ENCODE assay signal across 8 cellular contexts in the genomic region with DNA sequence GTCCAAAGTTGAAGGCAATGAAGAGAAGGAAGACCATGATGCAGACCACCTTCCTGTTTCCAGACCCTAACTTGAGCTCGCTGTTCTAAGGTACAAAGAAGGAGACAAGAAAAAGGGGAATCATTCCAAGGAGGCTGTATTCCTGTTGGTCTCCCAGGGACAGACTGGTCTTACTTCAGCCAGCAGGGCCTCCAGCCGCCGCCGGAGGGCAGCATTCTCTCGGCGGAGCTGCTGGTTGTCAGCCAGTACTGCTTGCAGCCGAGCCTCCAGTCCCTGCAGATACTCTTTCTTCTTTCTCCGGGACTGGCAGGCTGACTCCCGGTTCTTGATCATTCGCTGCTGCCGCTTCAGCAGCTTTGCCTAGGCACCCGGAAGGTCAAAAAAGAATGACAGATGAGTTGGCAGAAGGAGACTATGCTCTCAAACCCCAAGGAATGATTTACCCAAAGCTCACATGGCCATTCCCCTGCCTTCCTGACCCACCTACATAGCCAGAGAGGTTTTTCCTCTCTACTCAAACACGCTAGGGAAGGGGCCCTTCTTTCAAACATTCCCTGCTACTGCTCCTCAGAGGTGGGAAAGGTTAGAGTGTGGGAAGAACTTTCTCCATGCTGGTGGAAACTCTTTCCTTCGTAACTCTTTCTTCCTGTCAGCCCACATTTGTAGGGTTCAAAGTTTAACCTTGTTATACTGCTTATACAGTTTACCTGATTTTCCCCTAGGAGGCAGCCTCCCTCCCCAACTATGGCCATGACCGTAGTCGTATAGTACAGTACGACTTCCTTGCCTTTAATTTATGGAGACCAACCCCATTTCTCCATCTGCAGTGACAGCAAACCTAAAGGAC. TPM values are rescaled to one million over a fixed set of nuclear protein-coding genes. Genes with fewer than 3 reads are reported as not detected.
DNase-seq lines count a peak whose midpoint lies in the region; ATAC-seq and TF ChIP-seq lines count a peak whose summit lies in the region.

No MANE protein-coding gene starts in this region.

- H3K4me3 ChIP-seq in SJSA1: no peak overlapping the region
- H3K4me3 ChIP-seq in fibroblast of pulmonary artery (replicated peaks; ENCODE audit: low read depth, low read length): no peak overlapping the region
- H3K4me3 ChIP-seq in neural cell (ENCODE audit: low read length): no peak overlapping the region

- H3K9me2 ChIP-seq in neural cell (ENCODE audit: insufficient read depth, low read length): no peaks in the 10 kb centered on the region

- H3K4me2 ChIP-seq in neural cell (ENCODE audit: low read length): no peak overlapping the region

- H4K20me1 ChIP-seq in neural cell (ENCODE audit: insufficient read depth): no peaks in the 10 kb centered on the region

- peak; percentile 97 for TF ChIP-seq CTCF in fibroblast of pulmonary artery (IDR thresholded peaks at IDR 0.05; ENCODE audit: low read length, missing control alignments)
- peak; percentile 91 for TF ChIP-seq CTCF in neural cell (IDR thresholded peaks at IDR 0.05; ENCODE audit: poor library complexity, severe bottlenecking)

- no peaks in the 10 kb centered on the region for H3F3A ChIP-seq in neural cell (ENCODE audit: insufficient read depth, low read length, poor library complexity, severe bottlenecking)

- no peaks in the 10 kb centered on the region for H3K9me3 ChIP-seq in SJSA1 (replicated peaks)
- no peaks in the 10 kb centered on the region for H3K9me3 ChIP-seq in neural cell (ENCODE audit: low read length)

- peaks cover 33% of the 10 kb centered on the region for H3K4me1 ChIP-seq in SJSA1 (replicated peaks)

- H3K27ac ChIP-seq in SJSA1 (no peak overlapping the region), neural cell (ENCODE audit: low read length) (no peak overlapping the region)

- H3K27me3 ChIP-seq in SJSA1 (replicated peaks) (no peaks in the 10 kb centered on the region), neural cell (ENCODE audit: insufficient read depth, low read depth, low read length) (no peaks in the 10 kb centered on the region)

- no peak overlapping the region for H3K9ac ChIP-seq in neural cell (ENCODE audit: low read length)

- H3K79me2 ChIP-seq in neural cell (replicated peaks; ENCODE audit: insufficient read depth, low read length): no peaks in the 10 kb centered on the region

- no peak for TF ChIP-seq EP300 in neural cell (conservative IDR thresholded peaks at IDR 0.05; ENCODE audit: poor library complexity, severe bottlenecking)

- H3K36me3 ChIP-seq in SJSA1 (peaks cover 79% of the 10 kb centered on the region), neural cell (ENCODE audit: insufficient read depth, low read length) (no peaks in the 10 kb centered on the region)

- DNase-seq in DMS79 treated with DMSO at 0.1 percent for 48 hours (lab: John Stamatoyannopoulos, UW) (peak; percentile 51), M059J (ENCODE audit: low read depth) (peak; percentile 83), SJSA1 (ENCODE audit: low read depth in 1 of 2, low spot score in 2 of 2) (peak; percentile 64 to 86), fibroblast of pulmonary artery (ENCODE audit: low read depth) (peak; percentile 92)
- peak; percentile 87 for DNase-seq in activated effector memory CD4-positive, alpha-beta T cell treated with anti-CD3 and anti-CD28 coated beads, Interleukin-2, amount 50 U/mL, for 16 hours
- peak; percentile 79 for DNase-seq in stimulated activated naive CD8-positive, alpha-beta T cell treated with anti-CD3 and anti-CD28 coated beads, Interleukin-15, Interleukin-2, amounts not matched to agents 100 U/mL and 50 U/mL, for 24 hours

- H2AFZ ChIP-seq in neural cell (ENCODE audit: low read depth, low read length): no peak overlapping the region

- TF ChIP-seq RAD21 in neural cell (conservative IDR thresholded peaks at IDR 0.05): peak; percentile 90

- ATAC-seq in stimulated activated naive CD8-positive, alpha-beta T cell treated with anti-CD3 and anti-CD28 coated beads, Interleukin-15, Interleukin-2, amounts not matched to agents 100 U/mL and 50 U/mL, for 24 hours: peak; percentile 84
- no peak for ATAC-seq in HG03432 (IDR thresholded peaks at IDR 0.05; ENCODE audit: unreplicated experiment)

TF ChIP-seq in neural cell, 6 proteins besides CTCF, POLR2A, EP300 and RAD21:
- TF ChIP-seq EZH2 (IDR thresholded peaks at IDR 0.05; ENCODE audit: borderline replicate concordance, insufficient read depth, low read length, poor library complexity, severe bottlenecking): no peak
- TF ChIP-seq POLR2AphosphoS5 (IDR thresholded peaks at IDR 0.05): no peak
- TF ChIP-seq SMC3 (conservative IDR thresholded peaks at IDR 0.05; ENCODE audit: poor library complexity): peak; percentile 90
- TF ChIP-seq MXI1 (conservative IDR thresholded peaks at IDR 0.05; ENCODE audit: poor library complexity, severe bottlenecking): no peak
- TF ChIP-seq, protein P1, sequence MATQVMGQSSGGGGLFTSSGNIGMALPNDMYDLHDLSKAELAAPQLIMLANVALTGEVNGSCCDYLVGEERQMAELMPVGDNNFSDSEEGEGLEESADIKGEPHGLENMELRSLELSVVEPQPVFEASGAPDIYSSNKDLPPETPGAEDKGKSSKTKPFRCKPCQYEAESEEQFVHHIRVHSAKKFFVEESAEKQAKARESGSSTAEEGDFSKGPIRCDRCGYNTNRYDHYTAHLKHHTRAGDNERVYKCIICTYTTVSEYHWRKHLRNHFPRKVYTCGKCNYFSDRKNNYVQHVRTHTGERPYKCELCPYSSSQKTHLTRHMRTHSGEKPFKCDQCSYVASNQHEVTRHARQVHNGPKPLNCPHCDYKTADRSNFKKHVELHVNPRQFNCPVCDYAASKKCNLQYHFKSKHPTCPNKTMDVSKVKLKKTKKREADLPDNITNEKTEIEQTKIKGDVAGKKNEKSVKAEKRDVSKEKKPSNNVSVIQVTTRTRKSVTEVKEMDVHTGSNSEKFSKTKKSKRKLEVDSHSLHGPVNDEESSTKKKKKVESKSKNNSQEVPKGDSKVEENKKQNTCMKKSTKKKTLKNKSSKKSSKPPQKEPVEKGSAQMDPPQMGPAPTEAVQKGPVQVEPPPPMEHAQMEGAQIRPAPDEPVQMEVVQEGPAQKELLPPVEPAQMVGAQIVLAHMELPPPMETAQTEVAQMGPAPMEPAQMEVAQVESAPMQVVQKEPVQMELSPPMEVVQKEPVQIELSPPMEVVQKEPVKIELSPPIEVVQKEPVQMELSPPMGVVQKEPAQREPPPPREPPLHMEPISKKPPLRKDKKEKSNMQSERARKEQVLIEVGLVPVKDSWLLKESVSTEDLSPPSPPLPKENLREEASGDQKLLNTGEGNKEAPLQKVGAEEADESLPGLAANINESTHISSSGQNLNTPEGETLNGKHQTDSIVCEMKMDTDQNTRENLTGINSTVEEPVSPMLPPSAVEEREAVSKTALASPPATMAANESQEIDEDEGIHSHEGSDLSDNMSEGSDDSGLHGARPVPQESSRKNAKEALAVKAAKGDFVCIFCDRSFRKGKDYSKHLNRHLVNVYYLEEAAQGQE (IDR thresholded peaks at IDR 0.05; ENCODE audit: borderline replicate concordance): no peak
- no peak for TF ChIP-seq TAF1 (IDR thresholded peaks at IDR 0.05; ENCODE audit: low read depth)

RNA-seq across cellular contexts. Expression of a gene that starts 9.0 kb away (rescaled TPM):
- 25.3 and 30.3 TPM in 2 replicates for total RNA-seq in M059J (2014; rRNA removed; shearing (Covaris generic))
- 22.8 and 44.0 TPM in 2 replicates for total RNA-seq in SJSA1 (2014; rRNA removed; shearing (Covaris generic))
- polyA plus RNA-seq in neural cell: 44.3 and 49.3 TPM in 2 replicates
- polyA minus RNA-seq in neural cell: 25.7 and 27.5 TPM in 2 replicates

RNA-seq across cellular contexts. Expression of a gene that starts 9.9 kb away (rescaled TPM):
- 0.10 TPM in 1 of 2 replicates, not detected in the other for total RNA-seq in M059J (2014; rRNA removed; shearing (Covaris generic))
- 0.66 TPM in 1 of 2 replicates, not detected in the other for total RNA-seq in SJSA1 (2014; rRNA removed; shearing (Covaris generic))
- polyA plus RNA-seq in neural cell: 3.3 and 3.6 TPM in 2 replicates
- 3.7 and 8.0 TPM in 2 replicates for polyA minus RNA-seq in neural cell

RNA-seq across cellular contexts. Expression of a gene that starts 11.1 kb away (rescaled TPM):
- total RNA-seq in M059J (2014; rRNA removed; shearing (Covaris generic)): 10.2 and 14.5 TPM in 2 replicates
- total RNA-seq in SJSA1 (2014; rRNA removed; shearing (Covaris generic)): 5.7 and 10.5 TPM in 2 replicates
- polyA plus RNA-seq in neural cell: 8.6 and 10.9 TPM in 2 replicates
- 6.8 and 10.5 TPM in 2 replicates for polyA minus RNA-seq in neural cell

RNA-seq across cellular contexts. Expression of a gene that starts 32.7 kb away (rescaled TPM):
- total RNA-seq in M059J (2014; rRNA removed; shearing (Covaris generic)): 0.12 TPM in 1 of 2 replicates, not detected in the other
- not detected in 2 replicates for total RNA-seq in SJSA1 (2014; rRNA removed; shearing (Covaris generic))
- polyA plus RNA-seq in neural cell: 0.22 TPM in 1 of 2 replicates, not detected in the other
- polyA minus RNA-seq in neural cell: 0.35 and 0.73 TPM in 2 replicates

RNA-seq across cellular contexts. Expression of a gene that starts 34.9 kb away (rescaled TPM):
- 11.3 and 12.3 TPM in 2 replicates for total RNA-seq in M059J (2014; rRNA removed; shearing (Covaris generic))
- 10.3 and 38.2 TPM in 2 replicates for total RNA-seq in SJSA1 (2014; rRNA removed; shearing (Covaris generic))
- polyA plus RNA-seq in neural cell: 53.5 and 330 TPM in 2 replicates
- polyA minus RNA-seq in neural cell: 28.9 and 29.7 TPM in 2 replicates
